ENCODE assay signal across 24 cellular contexts in genomic region chr14:54788701-54789100, GRCh38.
A peak's percentile ranks its signal among the peaks of the same experiment; 100 is the strongest.
DNase-seq lines count a peak whose midpoint lies in the region; ATAC-seq, FAIRE-seq and TF ChIP-seq lines count a peak whose summit lies in the region.
"Had no signal": no experiment of that assay in that cellular context is flagged by ENCODE, and none has a peak within 500 bp of the region (broad histone marks: within the 10 kb centered on the region; RNA-seq: fewer than 3 reads in every experiment).

No MANE protein-coding gene starts in this region.

- H3K27me3 Mint-ChIP-seq in T-helper 17 cell: no peaks in the 10 kb centered on the region
- H3K27me3 Mint-ChIP-seq: CD8-positive, alpha-beta memory T cell had no signal

- H3K27ac ChIP-seq in coronary artery: no peak overlapping the region
- H3K27ac ChIP-seq: HL-60 had no signal

- no peak for DNase-seq in T-helper 17 cell
- peak; percentile 59 for DNase-seq in coronary artery (ENCODE audit: low spot score)
- peak; percentile 39 for DNase-seq in left lobe of liver (ENCODE audit: low spot score)
- no peak for DNase-seq in urothelium cell line (ENCODE audit: low spot score)
- no peak for DNase-seq in NCI-H1417 (lab: John Stamatoyannopoulos, UW)
- DNase-seq in activated CD8-positive, alpha-beta memory T cell treated with anti-CD3 and anti-CD28 coated beads, Interleukin-2, amount 50 U/mL, for 4 hours: no peak
- DNase-seq: ACHN; BE2C; C1 segment of cervical spinal cord; CD4-positive, CD25-positive, alpha-beta regulatory T cell; CD8-positive, alpha-beta memory T cell; COR-L47; DMS 273 treated with DMSO at 0.1 percent for 48 hours; DMS53; DND-41; H9; IMR-90 had no signal

- no peak for TF ChIP-seq CTCF in coronary artery (IDR thresholded peaks at IDR 0.05)

- H3K36me3 Mint-ChIP-seq in T-helper 17 cell (ENCODE audit: low read depth): peaks cover 7% of the 10 kb centered on the region
- H3K36me3 Mint-ChIP-seq: CD4-positive, CD25-positive, alpha-beta regulatory T cell; CD8-positive, alpha-beta memory T cell had no signal

- H3K27ac Mint-ChIP-seq in T-helper 17 cell: peak overlapping the region; percentile 49
- H3K27ac Mint-ChIP-seq: CD4-positive, CD25-positive, alpha-beta regulatory T cell; CD8-positive, alpha-beta memory T cell; H9 had no signal

- no peaks in the 10 kb centered on the region for H3K4me1 Mint-ChIP-seq in T-helper 17 cell
- H3K4me1 Mint-ChIP-seq: CD4-positive, CD25-positive, alpha-beta regulatory T cell; CD8-positive, alpha-beta memory T cell had no signal

- ATAC-seq in T-helper 17 cell (no peak), left lobe of liver (no peak), HG02840 (IDR thresholded peaks at IDR 0.05; ENCODE audit: low FRiP score, unreplicated experiment) (no peak)

- no peaks in the 10 kb centered on the region for H3K9me3 ChIP-seq in T-helper 17 cell (ENCODE audit: control insufficient read depth, low read length, poor library complexity, severe bottlenecking)
- H3K9me3 ChIP-seq: BE2C had no signal

- no peak overlapping the region for H3K4me3 ChIP-seq in coronary artery

- FAIRE-seq in urothelium cell line (lab: Jason Lieb, UNC): peak; percentile 9
- FAIRE-seq: A204.1, G401.6, GM12891, GM19239, H1 had no signal

- H3K4me3 Mint-ChIP-seq in T-helper 17 cell: no peak overlapping the region
- H3K4me3 Mint-ChIP-seq: CD4-positive, CD25-positive, alpha-beta regulatory T cell; CD8-positive, alpha-beta memory T cell; H9 had no signal

Comparison
In these comparisons a context has a peak if more than half of its experiments do, and no peak if none do; other contexts are left out.
1. DNase-seq: peak in coronary artery (single experiment) and left lobe of liver (single experiment); none in T-helper 17 cell (0 of 3), urothelium cell line (single experiment), NCI-H1417 (0 of 3) and activated CD8-positive, alpha-beta memory T cell treated with anti-CD3 and anti-CD28 coated beads, Interleukin-2, amount 50 U/mL, for 4 hours (single experiment).